In genomic region chr17:74458835-74459234, GRCh38 we compare ENCODE assay signal across 17 cellular contexts. TPM values are rescaled to one million over a fixed set of nuclear protein-coding genes. Genes with fewer than 3 reads are reported as not detected.
"Had no signal": no experiment of that assay in that cellular context is flagged by ENCODE, and none has a peak within 500 bp of the region (broad histone marks: within the 10 kb centered on the region; RNA-seq: fewer than 3 reads in every experiment).

No MANE protein-coding gene starts in this region.

- DNase-seq: Karpas-422, KG1, MM.1S, NCI-H1092 treated with DMSO at 0.1 percent for 48 hours, NCI-H1436, NCI-H187, NCI-H2029, NCI-H2081 treated with DMSO at 0.1 percent for 48 hours, NCI-H2171, NCI-H226, NCI-H510A, NCI-H524 treated with DMSO at 0.1 percent for 48 hours, NCI-H69, NCI-H774, SHP77 had no signal

RNA-seq across cellular contexts. Expression of gene CD300A, which starts 7.6 kb away (rescaled TPM):
- total RNA-seq: HT-29, SK-MEL-5 had no signal
